11 cellular contexts compared by ENCODE assay signal in the genomic region with DNA sequence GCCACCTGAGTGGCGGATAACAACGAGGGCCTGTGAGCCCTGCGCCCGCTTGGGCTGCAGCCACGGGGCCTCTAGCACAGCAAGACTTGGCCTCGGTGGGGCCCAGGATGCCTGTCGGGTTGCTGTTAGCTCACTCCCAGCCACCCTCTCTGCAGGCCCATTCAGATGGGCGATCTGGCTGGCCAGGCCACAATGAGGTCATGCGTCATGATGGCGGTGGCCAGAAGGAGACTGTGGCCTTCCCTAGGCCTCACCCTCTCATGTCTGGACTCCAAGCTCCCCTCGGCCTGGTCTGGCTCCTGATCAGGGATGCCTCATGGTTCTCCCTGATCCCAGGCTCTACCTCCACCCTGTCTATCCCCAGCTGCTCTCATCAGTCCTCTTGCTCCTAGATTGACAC.
"Had no signal": no experiment of that assay in that cellular context is flagged by ENCODE, and none has a peak within 500 bp of the region (broad histone marks: within the 10 kb centered on the region; RNA-seq: fewer than 3 reads in every experiment).

No MANE protein-coding gene starts in this region.

- H3K9me3 Mint-ChIP-seq: activated CD4-positive, alpha-beta T cell treated with anti-CD3 and anti-CD28 coated beads, Interleukin-2, amount 10 ng/mL, durations not matched to agents 7 days and 5 days; activated T-helper 17 cell treated with anti-CD3 and anti-CD28 coated beads, Interleukin-2, amount 50 U/mL, for 72 hours; central memory CD8-positive, alpha-beta T cell had no signal

- H3K27me3 Mint-ChIP-seq: activated CD4-positive, alpha-beta T cell treated with anti-CD3 and anti-CD28 coated beads, Interleukin-2, amount 10 ng/mL, durations not matched to agents 7 days and 5 days; activated T-helper 17 cell treated with anti-CD3 and anti-CD28 coated beads, Interleukin-2, amount 50 U/mL, for 72 hours; central memory CD8-positive, alpha-beta T cell had no signal

- H3K4me3 Mint-ChIP-seq: activated CD4-positive, alpha-beta T cell treated with anti-CD3 and anti-CD28 coated beads, Interleukin-2, amount 10 ng/mL, durations not matched to agents 7 days and 5 days; activated T-helper 17 cell treated with anti-CD3 and anti-CD28 coated beads, Interleukin-2, amount 50 U/mL, for 72 hours; central memory CD8-positive, alpha-beta T cell had no signal

- H3K4me3 ChIP-seq: body of pancreas, ovary, skin epidermis, tibial nerve had no signal

- H3K27ac ChIP-seq: body of pancreas, ovary, skin epidermis had no signal

- H3K27me3 ChIP-seq: body of pancreas, ovary, tibial nerve had no signal

- H3K4me1 ChIP-seq: body of pancreas had no signal

- H3K36me3 ChIP-seq: ovary, tibial nerve had no signal

- DNase-seq: activated CD4-positive, alpha-beta T cell treated with anti-CD3 and anti-CD28 coated beads, Interleukin-2, amount 10 ng/mL, durations not matched to agents 7 days and 5 days; activated CD4-positive, CD25-positive, alpha-beta regulatory T cell; activated CD8-positive, alpha-beta memory T cell treated with anti-CD3 and anti-CD28 coated beads for 24 hours; activated naive CD4-positive, alpha-beta T cell treated with anti-CD3 and anti-CD28 coated beads, Interleukin-2, amount 50 U/mL, for 16 hours; body of pancreas; ovary; retina had no signal

- H3K27ac Mint-ChIP-seq: activated CD4-positive, alpha-beta T cell treated with anti-CD3 and anti-CD28 coated beads, Interleukin-2, amount 10 ng/mL, durations not matched to agents 7 days and 5 days; activated T-helper 17 cell treated with anti-CD3 and anti-CD28 coated beads, Interleukin-2, amount 50 U/mL, for 72 hours had no signal

- H3K4me1 Mint-ChIP-seq: activated T-helper 17 cell treated with anti-CD3 and anti-CD28 coated beads, Interleukin-2, amount 50 U/mL, for 72 hours had no signal
